ENCODE assay signal across 12 cellular contexts in the genomic region with DNA sequence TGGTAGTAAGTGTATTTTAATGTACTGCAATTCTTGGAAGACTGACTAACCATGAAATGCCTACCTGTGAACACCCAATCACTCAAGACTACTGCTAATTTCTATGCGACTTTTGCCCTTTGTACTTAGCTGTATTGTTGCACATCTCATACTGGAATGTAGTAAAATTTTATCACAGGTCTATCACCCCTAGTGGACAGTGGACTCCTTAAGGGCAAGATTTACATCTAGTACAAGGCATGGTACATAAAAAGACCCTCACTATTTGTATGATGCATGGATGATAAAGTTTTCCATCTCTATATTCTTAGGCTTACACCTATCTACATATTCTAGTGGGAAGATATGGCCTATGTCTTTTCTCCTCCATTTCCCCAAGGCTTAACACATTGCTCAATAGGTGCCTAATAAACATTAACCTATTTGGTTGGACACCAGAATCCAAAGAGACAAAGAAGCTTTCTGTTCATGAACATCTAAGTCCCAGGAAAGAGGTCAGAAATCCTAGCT. TPM values are rescaled to one million over a fixed set of nuclear protein-coding genes. Genes with fewer than 3 reads are reported as not detected.
DNase-seq lines count a peak whose midpoint lies in the region; ATAC-seq and TF ChIP-seq lines count a peak whose summit lies in the region.
"Had no signal": no experiment of that assay in that cellular context is flagged by ENCODE, and none has a peak within 500 bp of the region (broad histone marks: within the 10 kb centered on the region; RNA-seq: fewer than 3 reads in every experiment).

No MANE protein-coding gene starts in this region.

- no peaks in the 10 kb centered on the region for H3K9me3 ChIP-seq in Loucy (ENCODE audit: insufficient read depth, low read depth, low read length)
- H3K9me3 ChIP-seq in endodermal cell (ENCODE audit: control insufficient read depth, low read length): no peaks in the 10 kb centered on the region

- H3K79me2 ChIP-seq in Loucy (ENCODE audit: insufficient read depth, low read length): no peaks in the 10 kb centered on the region

- H3K27me3 ChIP-seq in Loucy (ENCODE audit: insufficient read depth, low read length, poor library complexity, severe bottlenecking) (no peaks in the 10 kb centered on the region), endodermal cell (ENCODE audit: control insufficient read depth, insufficient read depth, low read length, poor library complexity, severe bottlenecking) (peaks cover 24% of the 10 kb centered on the region)

- H3K4me3 ChIP-seq in AG09309 (ENCODE audit: control insufficient read depth, low read depth, low read length) (no peak overlapping the region), Loucy (ENCODE audit: low read length, poor library complexity, severe bottlenecking) (no peak overlapping the region), endodermal cell (ENCODE audit: low read length) (no peak overlapping the region)

- intact Hi-C loops in activated CD4-positive, alpha-beta T cell treated with anti-CD3 and anti-CD28 coated beads for 36 hours (cut with DNase I, micrococcal nuclease): no loop called here

- no peak overlapping the region for H3K9ac ChIP-seq in Loucy (ENCODE audit: low read depth, low read length, poor library complexity, severe bottlenecking)
- no peak overlapping the region for H3K9ac ChIP-seq in endodermal cell (ENCODE audit: extremely low read depth, low read length, poor library complexity, severe bottlenecking)

- H3K4me1 Mint-ChIP-seq in endodermal cell (peaks cover 5% of the 10 kb centered on the region), osteocyte (ENCODE audit: unreplicated experiment) (peaks cover 3% of the 10 kb centered on the region)
- H3K4me1 Mint-ChIP-seq in activated CD4-positive, alpha-beta T cell treated with anti-CD3 and anti-CD28 coated beads for 36 hours: no peaks in the 10 kb centered on the region
- H3K4me1 Mint-ChIP-seq: activated naive CD8-positive, alpha-beta T cell treated with anti-CD3 and anti-CD28 coated beads, Interleukin-2, amount 10 ng/mL, durations not matched to agents 7 days and 5 days; WTC11 had no signal

- CTCF ChIA-PET in activated CD4-positive, alpha-beta T cell treated with anti-CD3 and anti-CD28 coated beads for 36 hours (lab: Charles Lee): interaction anchor here (0.6 to 9.2 kb wide), 5 partner anchors 8 to 361 kb away, joined by 3 to 97 read pairs (median 4); a partner anchor contains a TSS

- H3K9me3 Mint-ChIP-seq in endodermal cell: no peaks in the 10 kb centered on the region
- no peaks in the 10 kb centered on the region for H3K9me3 Mint-ChIP-seq in osteocyte (ENCODE audit: unreplicated experiment)
- no peaks in the 10 kb centered on the region for H3K9me3 Mint-ChIP-seq in activated CD4-positive, alpha-beta T cell treated with anti-CD3 and anti-CD28 coated beads for 36 hours (ENCODE audit: low read depth)
- H3K9me3 Mint-ChIP-seq: natural killer cell, WTC11 had no signal

- ATAC-seq in activated CD4-positive, alpha-beta T cell treated with anti-CD3 and anti-CD28 coated beads for 36 hours: no peak
- ATAC-seq: natural killer cell, WTC11 had no signal

- H3K36me3 ChIP-seq in Loucy (ENCODE audit: insufficient read depth, low read length) (peaks cover 69% of the 10 kb centered on the region; the same call in 1 of the 2 replicates), endodermal cell (ENCODE audit: control insufficient read depth, insufficient read depth, low read length) (peaks cover 10% of the 10 kb centered on the region)

- H3K27me3 Mint-ChIP-seq in endodermal cell (ENCODE audit: insufficient read depth) (no peaks in the 10 kb centered on the region), osteocyte (ENCODE audit: unreplicated experiment) (no peaks in the 10 kb centered on the region)
- no peaks in the 10 kb centered on the region for H3K27me3 Mint-ChIP-seq in activated CD4-positive, alpha-beta T cell treated with anti-CD3 and anti-CD28 coated beads for 36 hours
- H3K27me3 Mint-ChIP-seq: activated naive CD8-positive, alpha-beta T cell treated with anti-CD3 and anti-CD28 coated beads, Interleukin-2, amount 10 ng/mL, durations not matched to agents 7 days and 5 days had no signal

- TF ChIP-seq CTCF in AG09309 (IDR thresholded peaks at IDR 0.05; ENCODE audit: control insufficient read depth, insufficient read depth, low read depth, low read length, missing control alignments) (peak; percentile 22), Loucy (conservative IDR thresholded peaks at IDR 0.05; ENCODE audit: low read length) (peak; percentile 41), endodermal cell (conservative IDR thresholded peaks at IDR 0.05) (peak; percentile 39), osteocyte (IDR thresholded peaks at IDR 0.05) (peak; percentile 18)

- no peaks in the 10 kb centered on the region for H3K4me1 ChIP-seq in Loucy (ENCODE audit: insufficient read depth, low read length, poor library complexity, severe bottlenecking)
- H3K4me1 ChIP-seq in endodermal cell (ENCODE audit: control insufficient read depth, insufficient read depth, low read length): no peaks in the 10 kb centered on the region

- DNase-seq in AG09309 (ENCODE audit: low read depth): no peak
- DNase-seq in endodermal cell: no peak
- no peak for DNase-seq in osteocyte (ENCODE audit: extremely low spot score, unreplicated experiment)
- DNase-seq in activated CD4-positive, alpha-beta T cell treated with anti-CD3 and anti-CD28 coated beads for 36 hours: no peak
- no peak for DNase-seq in ACHN
- DNase-seq in NCI-H1092 treated with DMSO at 0.1 percent for 48 hours (lab: John Stamatoyannopoulos, UW): no peak
- DNase-seq in NCI-H1436 (lab: John Stamatoyannopoulos, UW): no peak
- DNase-seq: activated CD8-positive, alpha-beta memory T cell treated with anti-CD3 and anti-CD28 coated beads, Interleukin-2, amount 50 U/mL, for 48 hours; activated naive CD8-positive, alpha-beta T cell treated with anti-CD3 and anti-CD28 coated beads, Interleukin-2, amount 10 ng/mL, durations not matched to agents 7 days and 5 days; natural killer cell had no signal

- POLR2A ChIA-PET in activated CD4-positive, alpha-beta T cell treated with anti-CD3 and anti-CD28 coated beads for 36 hours (lab: Charles Lee): no interaction called here

- 91% methylated on average over 1 of the region's 1 CpG; no CpG with 5 or more reads in 1 of the 2 experiments for WGBS in endodermal cell (ENCODE audit: insufficient coverage in 1 of 2, insufficient read length in 1 of 2), 2 experiments

- no peak overlapping the region for H3K27ac ChIP-seq in endodermal cell (ENCODE audit: low read depth, low read length)

- in situ Hi-C loops in ACHN (cut with HindIII; ENCODE audit: low pct_ligation_motif_present, low pct_unique_long_range_greater_than_20kb, low sequenced_read_pairs): no loop called here

- H3K4me2 ChIP-seq in Loucy (ENCODE audit: low read depth, low read length, poor library complexity, severe bottlenecking): no peak overlapping the region

- H4K20me1 ChIP-seq in Loucy (ENCODE audit: insufficient read depth, low read length, poor library complexity, severe bottlenecking): no peaks in the 10 kb centered on the region

- H3K4me3 Mint-ChIP-seq in endodermal cell: no peak overlapping the region
- H3K4me3 Mint-ChIP-seq in osteocyte (ENCODE audit: unreplicated experiment): no peak overlapping the region
- no peak overlapping the region for H3K4me3 Mint-ChIP-seq in activated CD4-positive, alpha-beta T cell treated with anti-CD3 and anti-CD28 coated beads for 36 hours
- H3K4me3 Mint-ChIP-seq: activated naive CD8-positive, alpha-beta T cell treated with anti-CD3 and anti-CD28 coated beads, Interleukin-2, amount 10 ng/mL, durations not matched to agents 7 days and 5 days; natural killer cell; WTC11 had no signal

- H3K36me3 Mint-ChIP-seq in endodermal cell (ENCODE audit: low read depth) (peaks cover 38% of the 10 kb centered on the region), osteocyte (ENCODE audit: unreplicated experiment) (peaks cover 14% of the 10 kb centered on the region)
- peaks cover 52% of the 10 kb centered on the region for H3K36me3 Mint-ChIP-seq in activated CD4-positive, alpha-beta T cell treated with anti-CD3 and anti-CD28 coated beads for 36 hours (ENCODE audit: low read depth)

- H3F3A ChIP-seq in Loucy (ENCODE audit: low read depth): no peaks in the 10 kb centered on the region

- no peaks in the 10 kb centered on the region for H3K9me2 ChIP-seq in Loucy (replicated peaks; ENCODE audit: low read depth, low read length)

- H3K27ac Mint-ChIP-seq in endodermal cell: no peak overlapping the region
- no peak overlapping the region for H3K27ac Mint-ChIP-seq in osteocyte (ENCODE audit: unreplicated experiment)
- no peak overlapping the region for H3K27ac Mint-ChIP-seq in activated CD4-positive, alpha-beta T cell treated with anti-CD3 and anti-CD28 coated beads for 36 hours
- H3K27ac Mint-ChIP-seq: activated naive CD8-positive, alpha-beta T cell treated with anti-CD3 and anti-CD28 coated beads, Interleukin-2, amount 10 ng/mL, durations not matched to agents 7 days and 5 days; natural killer cell; WTC11 had no signal

- H2AFZ ChIP-seq in Loucy (ENCODE audit: low read length): no peak overlapping the region

RNA-seq across cellular contexts. Expression of a gene that starts 26.1 kb away (rescaled TPM):
- 10 to 100 TPM; 26.7 to 42.1 TPM for total RNA-seq in endodermal cell
- 20.3 TPM for polyA plus RNA-seq in endodermal cell (2013, experiment 1 of 2)
- polyA plus RNA-seq in endodermal cell (2013, experiment 2 of 2): 17.6 TPM
- total RNA-seq in osteocyte: 24.0 and 27.1 TPM in 2 replicates
- total RNA-seq in activated CD4-positive, alpha-beta T cell treated with anti-CD3 and anti-CD28 coated beads for 36 hours: 10 to 100 TPM; 47.5 to 57.5 TPM

RNA-seq across cellular contexts. Expression of a gene that starts 59.3 kb away (rescaled TPM):
- total RNA-seq in endodermal cell: under 1 TPM; 0.24 to 0.31 TPM
- 0.18 TPM for polyA plus RNA-seq in endodermal cell (2013, experiment 1 of 2)
- polyA plus RNA-seq in endodermal cell (2013, experiment 2 of 2): 0.12 TPM
- total RNA-seq in osteocyte: 0.11 and 0.31 TPM in 2 replicates
- total RNA-seq in activated CD4-positive, alpha-beta T cell treated with anti-CD3 and anti-CD28 coated beads for 36 hours: under 1 TPM; 0.18 to 0.23 TPM
